ENCODE assay signal across 11 cellular contexts in genomic region chr14:91728616-91729183, GRCh38.
"Had no signal": no experiment of that assay in that cellular context is flagged by ENCODE, and none has a peak within 500 bp of the region (broad histone marks: within the 10 kb centered on the region; RNA-seq: fewer than 3 reads in every experiment).

No MANE protein-coding gene starts in this region.

- DNase-seq: activated CD4-positive, CD25-positive, alpha-beta regulatory T cell; activated naive CD4-positive, alpha-beta T cell treated with anti-CD3 and anti-CD28 coated beads for 36 hours; body of pancreas; central memory CD4-positive, alpha-beta T cell; cortex of kidney; effector CD8-positive, alpha-beta T cell; hippocampal formation; pancreas; stimulated activated CD4-positive, alpha-beta T cell treated with anti-CD3 and anti-CD28 coated beads, Interleukin-4, amount 100 ng/mL, for 4 hours; T-helper 17 cell; tibial artery had no signal

- ATAC-seq: body of pancreas, pancreas, T-helper 17 cell had no signal
